In the genomic region with DNA sequence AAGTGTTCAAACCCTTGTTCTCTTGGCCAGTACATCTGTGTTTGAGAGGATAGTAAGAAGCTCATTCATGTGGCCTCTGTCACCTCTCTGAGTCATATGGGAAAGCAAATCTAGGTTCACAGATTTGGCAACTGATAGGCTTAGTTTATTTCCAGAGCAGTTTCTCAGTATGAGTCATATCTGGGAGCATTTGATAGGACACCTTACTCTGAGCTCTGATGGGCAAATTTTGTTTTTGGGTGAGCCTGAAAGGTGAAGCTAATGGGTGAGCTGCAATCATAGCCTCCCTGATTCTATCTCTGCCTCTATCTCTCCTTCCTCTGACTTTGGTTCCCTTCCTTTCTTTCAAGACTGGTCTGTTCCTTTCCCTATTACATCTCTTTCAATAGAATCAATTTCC, we compare ENCODE assay signal across 8 cellular contexts.
A peak's percentile ranks its signal among the peaks of the same experiment; 100 is the strongest.
DNase-seq lines count a peak whose midpoint lies in the region; ATAC-seq and TF ChIP-seq lines count a peak whose summit lies in the region.

No MANE protein-coding gene starts in this region.

- ATAC-seq in GM18505 (IDR thresholded peaks at IDR 0.05; ENCODE audit: unreplicated experiment) (peak; percentile 92), GM21825 (IDR thresholded peaks at IDR 0.05; ENCODE audit: unreplicated experiment) (peak; percentile 96)

- no peak overlapping the region for H3K4me3 ChIP-seq in fibroblast of mammary gland (ENCODE audit: control insufficient read depth, low read depth, low read length)

- peak; percentile 93 for TF ChIP-seq POLR2A in GM18505 (IDR thresholded peaks at IDR 0.05; ENCODE audit: borderline replicate concordance, extremely low read depth, insufficient read depth, insufficient read length)

- peak; percentile 73 for DNase-seq in LHCN-M2 (ENCODE audit: low read depth)
- DNase-seq in fibroblast of mammary gland (ENCODE audit: low read depth) = peak; percentile 87
- DNase-seq in NCI-H187 treated with DMSO at 0.1 percent for 48 hours (lab: John Stamatoyannopoulos, UW) = no peak
- DNase-seq in effector CD4-positive, alpha-beta T cell = no peak
- no peak for DNase-seq in stimulated activated CD4-positive, alpha-beta T cell treated with anti-CD3 and anti-CD28 coated beads, Interleukin-1b, Interleukin-23, amount 100 ng/mL, for 48 hours
- no peak for DNase-seq in cerebellar nuclear complex (lab: John Stamatoyannopoulos, UW)

- no peak for TF ChIP-seq CTCF in fibroblast of mammary gland (conservative IDR thresholded peaks at IDR 0.05; ENCODE audit: control insufficient read depth, insufficient read depth, low read depth, low read length)

Comparison
In these comparisons a context has a peak if more than half of its experiments do, and no peak if none do; other contexts are left out.
1. DNase-seq: peak in LHCN-M2 (single experiment) and fibroblast of mammary gland (single experiment); none in NCI-H187 treated with DMSO at 0.1 percent for 48 hours (single experiment), effector CD4-positive, alpha-beta T cell (single experiment), stimulated activated CD4-positive, alpha-beta T cell treated with anti-CD3 and anti-CD28 coated beads, Interleukin-1b, Interleukin-23, amount 100 ng/mL, for 48 hours (single experiment) and cerebellar nuclear complex (0 of 2).